Comparison of ENCODE assay signal across 8 cellular contexts in the genomic region with DNA sequence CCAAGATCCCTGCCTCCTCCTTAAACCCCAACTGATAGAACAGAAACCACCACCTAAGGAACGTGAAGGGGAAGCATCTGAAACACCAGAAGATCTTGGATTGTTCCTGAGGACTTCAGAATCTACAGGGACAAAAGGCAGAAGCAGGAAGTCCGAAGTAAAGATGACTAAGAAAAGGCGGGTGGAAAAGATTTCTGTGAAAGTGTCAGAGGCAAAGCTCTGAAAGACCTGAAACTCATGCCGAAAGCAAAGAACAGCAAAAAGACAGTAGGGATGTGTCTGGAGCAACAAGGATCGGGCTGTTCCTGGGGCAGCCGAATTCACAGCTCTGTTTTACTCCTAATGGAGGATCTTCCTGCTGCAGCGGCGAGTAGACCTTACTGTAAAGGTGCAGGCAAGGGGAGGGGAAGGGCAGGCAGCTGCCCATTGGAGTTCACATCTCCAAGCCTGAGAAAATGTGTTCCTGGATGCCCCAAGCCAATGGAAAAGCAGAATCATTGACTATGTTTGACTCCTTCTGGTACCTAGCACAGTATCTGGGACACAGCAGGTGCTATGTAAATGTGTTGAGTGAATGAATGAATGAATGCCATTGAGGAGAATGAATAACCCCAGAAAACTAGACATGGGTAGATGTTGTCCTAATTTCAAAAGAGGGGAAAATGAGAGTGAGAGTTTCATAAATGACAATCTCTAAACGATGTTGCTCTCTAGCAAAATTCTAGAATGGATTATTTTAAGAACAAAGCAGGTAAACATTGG. TPM values are rescaled to one million over a fixed set of nuclear protein-coding genes. Genes with fewer than 3 reads are reported as not detected.
DNase-seq lines count a peak whose midpoint lies in the region; ATAC-seq, FAIRE-seq and TF ChIP-seq lines count a peak whose summit lies in the region.

No MANE protein-coding gene starts in this region.

- H3K27me3 Mint-ChIP-seq in central memory CD8-positive, alpha-beta T cell, result no peaks in the 10 kb centered on the region

- peaks cover 0 to 40% (median 20%) of the 10 kb centered on the region in 4 donors for H3K4me1 ChIP-seq in tibial artery

- TF ChIP-seq POLR2A in GM12891 (IDR thresholded peaks at IDR 0.05; ENCODE audit: low read depth, low read length), result no peak
- TF ChIP-seq POLR2A in lower leg skin (IDR thresholded peaks at IDR 0.05), result no peak

- peaks cover 38% of the 10 kb centered on the region for H3K36me3 Mint-ChIP-seq in central memory CD8-positive, alpha-beta T cell (ENCODE audit: insufficient read depth)

- H3K9me3 ChIP-seq in tibial artery, result no peaks in the 10 kb centered on the region

- peak overlapping the region; percentile 79 to 86 for H3K27ac ChIP-seq in tibial artery

- peak; percentile 30 for DNase-seq in A172 (ENCODE audit: low spot score)
- DNase-seq in GM12891 (ENCODE audit: insufficient read length, low spot score), result no peak
- peak; percentile 52 for DNase-seq in NCI-H2227 treated with DMSO at 0.1 percent for 48 hours (lab: John Stamatoyannopoulos, UW)
- DNase-seq in central memory CD8-positive, alpha-beta T cell (ENCODE audit: low spot score in 2 of 2), result no peak
- no peak for DNase-seq in lower leg skin (ENCODE audit: low spot score in 2 of 2)
- peak in 1 of 2 donors; percentile 43 for DNase-seq in tibial artery
- DNase-seq in central memory CD4-positive, alpha-beta T cell, result no peak
- no peak for DNase-seq in activated CD4-positive, alpha-beta T cell treated with anti-CD3 and anti-CD28 coated beads for 48 hours

- H3K27ac Mint-ChIP-seq in central memory CD8-positive, alpha-beta T cell (ENCODE audit: low read depth), result peak overlapping the region; percentile 93

- no peaks in the 10 kb centered on the region for H3K27me3 ChIP-seq in tibial artery

- intact Hi-C loops in lower leg skin (cut with DNase I; ENCODE audit: low total_unique reads), result no loop called here
- intact Hi-C loops in tibial artery (cut with DNase I; ENCODE audit: low total_unique reads), result loop anchor here (5.0 kb wide), 1 partner anchor 39 kb away; the partner anchor contains the start of gene PDIA4

- WGBS in lower leg skin, 2 donors, result 3% methylated on average over 9 of the region's 9 CpGs

- H3K4me3 Mint-ChIP-seq in central memory CD8-positive, alpha-beta T cell, result peak overlapping the region; percentile 99

- no peaks in the 10 kb centered on the region for H3K36me3 ChIP-seq in tibial artery

- TF ChIP-seq CTCF in lower leg skin (IDR thresholded peaks at IDR 0.05) (no peak), tibial artery (IDR thresholded peaks at IDR 0.05) (no peak)

- ATAC-seq in central memory CD8-positive, alpha-beta T cell (replicated peaks; ENCODE audit: extremely low read depth, poor library complexity, severe bottlenecking), result no peak

- H3K9me3 Mint-ChIP-seq in central memory CD8-positive, alpha-beta T cell, result no peaks in the 10 kb centered on the region

- peak; percentile 43 for FAIRE-seq in GM12891 (lab: Jason Lieb, UNC)

- H3K4me3 ChIP-seq in lower leg skin (ENCODE audit: low read depth, poor library complexity, severe bottlenecking) (peak overlapping the region; percentile 47), tibial artery (peak overlapping the region; percentile 64 to 78)

- peaks cover 49% of the 10 kb centered on the region for H3K4me1 Mint-ChIP-seq in central memory CD8-positive, alpha-beta T cell

TF ChIP-seq in GM12891, 5 proteins besides CTCF, POLR2A, EP300 and RAD21:
- TF ChIP-seq PAX5 (IDR thresholded peaks at IDR 0.05; ENCODE audit: insufficient read depth, low read length, severe bottlenecking) (no peak), POU2F2 (IDR thresholded peaks at IDR 0.05; ENCODE audit: low read depth, low read length) (no peak), SPI1 (IDR thresholded peaks at IDR 0.05; ENCODE audit: low read depth, low read length) (no peak), TAF1 (IDR thresholded peaks at IDR 0.05; ENCODE audit: low read depth, low read length) (no peak), POLR2AphosphoS5 (IDR thresholded peaks at IDR 0.05; ENCODE audit: low read depth, low read length) (no peak)

RNA-seq across cellular contexts. Expression of gene PDIA4, which starts 40.4 kb away (rescaled TPM):
- total RNA-seq in A172 (2014; rRNA removed; shearing (Covaris generic)), result 228 and 275 TPM in 2 replicates
- polyA plus RNA-seq in GM12891 (2012; ENCODE audit: low read depth, missing spikeins), result 65.8 TPM
- 10 to 100 TPM; 35.9 to 55.9 (median 47.9) TPM for total RNA-seq in lower leg skin

Comparison
In these comparisons a context has a peak if more than half of its experiments do, and no peak if none do; other contexts are left out.
1. DNase-seq: peak in A172 (single experiment) and NCI-H2227 treated with DMSO at 0.1 percent for 48 hours (single experiment); none in GM12891 (single experiment), central memory CD8-positive, alpha-beta T cell (0 of 2), lower leg skin (0 of 2), central memory CD4-positive, alpha-beta T cell (single experiment) and activated CD4-positive, alpha-beta T cell treated with anti-CD3 and anti-CD28 coated beads for 48 hours (single experiment).